Comparison of ENCODE assay signal across 17 cellular contexts in the genomic region with DNA sequence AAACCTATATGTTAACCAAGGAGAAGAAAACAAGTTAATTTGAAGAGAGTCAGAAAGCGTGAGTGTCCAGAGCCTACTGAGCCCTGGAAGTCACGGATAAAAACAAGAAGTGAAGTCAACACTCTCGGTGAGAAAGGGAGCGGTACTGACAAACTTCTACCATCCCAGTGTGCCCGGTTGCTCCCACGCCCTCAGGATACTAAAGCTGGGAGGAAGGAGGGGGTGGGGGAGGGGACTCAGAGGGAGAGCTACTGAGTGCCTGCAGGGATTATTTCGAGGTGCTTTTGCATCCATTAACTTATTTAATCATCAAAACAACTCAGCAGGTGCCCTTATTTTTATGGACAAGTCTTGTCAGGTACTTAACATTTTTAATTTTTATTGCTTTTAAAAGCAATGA.
DNase-seq lines count a peak whose midpoint lies in the region; ATAC-seq and TF ChIP-seq lines count a peak whose summit lies in the region.
"Had no signal": no experiment of that assay in that cellular context is flagged by ENCODE, and none has a peak within 500 bp of the region (broad histone marks: within the 10 kb centered on the region; RNA-seq: fewer than 3 reads in every experiment).

No MANE protein-coding gene starts in this region.

- no peak overlapping the region for H2AK5ac ChIP-seq in mesendoderm (ENCODE audit: low read length)

- H4K5ac ChIP-seq in mesendoderm (ENCODE audit: low read length), result no peak overlapping the region

- H3K18ac ChIP-seq in mesendoderm (ENCODE audit: low read length), result no peak overlapping the region

- 0 out of 2 replicates have a peak, but pooled peaks cover 3% of the 10 kb centered on the region for H3K9me2 ChIP-seq in PC-9 (ENCODE audit: insufficient read depth)

- POLR2A ChIA-PET in HEK293 (lab: Yijun Ruan, JAX), result no interaction called here
- POLR2A ChIA-PET in PC-9 (lab: Charles Lee; ENCODE audit: unreplicated experiment), result no interaction called here

- H3K9me3 ChIP-seq in HEK293 (ENCODE audit: control insufficient read depth, insufficient read depth, low read depth, low read length) (no peaks in the 10 kb centered on the region), endodermal cell (ENCODE audit: control insufficient read depth, low read length) (no peaks in the 10 kb centered on the region), PC-9 (ENCODE audit: insufficient read depth, low read depth) (no peaks in the 10 kb centered on the region)
- H3K9me3 ChIP-seq: SJCRH30 had no signal

- H3K23ac ChIP-seq in mesendoderm (ENCODE audit: low read length), result no peak overlapping the region

- H3K4me3 ChIP-seq in HEK293 (ENCODE audit: low read depth, low read length), result no peak overlapping the region
- no peak overlapping the region for H3K4me3 ChIP-seq in endodermal cell (ENCODE audit: low read length)
- no peak overlapping the region for H3K4me3 ChIP-seq in mesendoderm (ENCODE audit: low read length)
- H3K4me3 ChIP-seq in PC-9, result no peak overlapping the region
- H3K4me3 ChIP-seq: SJCRH30 had no signal

- no peaks in the 10 kb centered on the region for H3K9me3 Mint-ChIP-seq in endodermal cell
- no peaks in the 10 kb centered on the region for H3K9me3 Mint-ChIP-seq in activated T-cell treated with anti-CD3 and anti-CD28 coated beads, Interleukin-2, amount 50 U/mL, for 4 hours

- no peaks in the 10 kb centered on the region for H3K79me1 ChIP-seq in mesendoderm (ENCODE audit: low read length)

- peaks cover 8% of the 10 kb centered on the region for H3K27me3 Mint-ChIP-seq in endodermal cell (ENCODE audit: insufficient read depth)
- H3K27me3 Mint-ChIP-seq in activated T-cell treated with anti-CD3 and anti-CD28 coated beads, Interleukin-2, amount 50 U/mL, for 4 hours (ENCODE audit: low read depth), result no peaks in the 10 kb centered on the region

- no peak overlapping the region for H2AFZ ChIP-seq in PC-9

- H3K4me2 ChIP-seq in mesendoderm (ENCODE audit: low read length) (no peak overlapping the region), PC-9 (no peak overlapping the region)
- H3K4me2 ChIP-seq: KMS-11 had no signal

- H4K8ac ChIP-seq in mesendoderm (ENCODE audit: low read depth, low read length), result no peak overlapping the region

- no peak overlapping the region for H2BK15ac ChIP-seq in mesendoderm (replicated peaks; ENCODE audit: low read depth)

- no TSS peak for BruUV-seq in PC-9 (replicated peaks; lab: Mats Ljungman, UMichigan)

- H3K27ac ChIP-seq in HEK293 (ENCODE audit: extremely low read depth, low read depth, low read length), result no peak overlapping the region
- no peak overlapping the region for H3K27ac ChIP-seq in endodermal cell (ENCODE audit: low read depth, low read length)
- no peak overlapping the region for H3K27ac ChIP-seq in mesendoderm (ENCODE audit: low read depth, low read length)
- H3K27ac ChIP-seq in PC-9, result no peak overlapping the region
- H3K27ac ChIP-seq: C4-2B, KMS-11, RWPE1, SJCRH30 had no signal

- 0 out of 2 replicates have a peak, but pooled peaks cover 4% of the 10 kb centered on the region for H4K20me1 ChIP-seq in PC-9 (ENCODE audit: insufficient read depth)

- CTCF ChIA-PET in HEK293 (lab: Yijun Ruan, JAX), result no interaction called here
- CTCF ChIA-PET in PC-9 (lab: Charles Lee), result no interaction called here

- H3K9ac ChIP-seq in endodermal cell (ENCODE audit: extremely low read depth, low read length, poor library complexity, severe bottlenecking), result no peak overlapping the region
- H3K9ac ChIP-seq in mesendoderm (ENCODE audit: low read length), result no peak overlapping the region
- H3K9ac ChIP-seq: KMS-11 had no signal

- no peaks in the 10 kb centered on the region for H3K4me1 ChIP-seq in HEK293 (ENCODE audit: control insufficient read depth, insufficient read depth, low read length)
- H3K4me1 ChIP-seq in endodermal cell (ENCODE audit: control insufficient read depth, insufficient read depth, low read length), result no peaks in the 10 kb centered on the region
- H3K4me1 ChIP-seq in mesendoderm (ENCODE audit: control insufficient read depth, low read depth, low read length), result peaks cover 8% of the 10 kb centered on the region
- no peaks in the 10 kb centered on the region for H3K4me1 ChIP-seq in PC-9 (replicated peaks; ENCODE audit: insufficient read depth)
- H3K4me1 ChIP-seq: SJCRH30 had no signal

- DNase-seq in NCI-H69 (lab: John Stamatoyannopoulos, UW), result peak; percentile 89
- peak; percentile 86 for DNase-seq in endodermal cell
- peak; percentile 48 for DNase-seq in mesendoderm
- no peak for DNase-seq in PC-9
- DNase-seq in DMS79 (lab: John Stamatoyannopoulos, UW), result no peak
- DNase-seq in activated T-cell treated with anti-CD3 and anti-CD28 coated beads, Interleukin-2, amount 50 U/mL, for 4 hours, result no peak
- no peak for DNase-seq in SKM-1 treated with dmso at 0.1 percent for 144 hours (lab: John Stamatoyannopoulos, UW; ENCODE audit: unreplicated experiment)
- DNase-seq: DMS 273 treated with DMSO at 0.1 percent for 48 hours, HCEC 1CT, NCI-H1048, NCI-H2081 treated with DMSO at 0.1 percent for 48 hours, NCI-H2227 treated with DMSO at 0.1 percent for 48 hours, SJCRH30 had no signal

- H3K56ac ChIP-seq in mesendoderm (ENCODE audit: low read length), result peak overlapping the region; percentile 9

- TF ChIP-seq CTCF in HEK293 (tag by site-specific recombination; IDR thresholded peaks at IDR 0.05) (no peak), endodermal cell (conservative IDR thresholded peaks at IDR 0.05) (no peak), PC-9 (conservative IDR thresholded peaks at IDR 0.05) (no peak)

- H2BK120ac ChIP-seq in mesendoderm (ENCODE audit: low read depth, low read length), result no peak overlapping the region

- no peaks in the 10 kb centered on the region for H3K36me3 Mint-ChIP-seq in endodermal cell (ENCODE audit: low read depth)
- H3K36me3 Mint-ChIP-seq in activated T-cell treated with anti-CD3 and anti-CD28 coated beads, Interleukin-2, amount 50 U/mL, for 4 hours (ENCODE audit: insufficient read depth), result peaks cover 20% of the 10 kb centered on the region

- no peaks in the 10 kb centered on the region for H3F3A ChIP-seq in PC-9 (ENCODE audit: insufficient read depth, low read depth)

- H3K36me3 ChIP-seq in HEK293 (ENCODE audit: control insufficient read depth in 2 of 2, insufficient read depth in 1 of 2, low read length in 2 of 2) (no peaks in the 10 kb centered on the region), endodermal cell (ENCODE audit: control insufficient read depth, insufficient read depth, low read length) (no peaks in the 10 kb centered on the region), mesendoderm (ENCODE audit: control insufficient read depth, insufficient read depth, low read length) (no peaks in the 10 kb centered on the region), PC-9 (ENCODE audit: low read depth) (no peaks in the 10 kb centered on the region)
- H3K36me3 ChIP-seq: SJCRH30 had no signal

- intact Hi-C loops in PC-9 (cut with micrococcal nuclease; ENCODE audit: unreplicated experiment), result no loop called here

- H3K27me3 ChIP-seq in endodermal cell (ENCODE audit: control insufficient read depth, insufficient read depth, low read length, poor library complexity, severe bottlenecking) (no peaks in the 10 kb centered on the region), mesendoderm (ENCODE audit: insufficient read depth, low read length, poor library complexity) (no peaks in the 10 kb centered on the region), PC-9 (ENCODE audit: insufficient read depth, low read depth) (0 out of 2 replicates have a peak, but pooled peaks cover 4% of the 10 kb centered on the region)
- H3K27me3 ChIP-seq: SJCRH30 had no signal

- no peak overlapping the region for H2BK5ac ChIP-seq in mesendoderm (ENCODE audit: low read length)

- no peak overlapping the region for H3K4me3 Mint-ChIP-seq in endodermal cell
- no peak overlapping the region for H3K4me3 Mint-ChIP-seq in activated T-cell treated with anti-CD3 and anti-CD28 coated beads, Interleukin-2, amount 50 U/mL, for 4 hours

- 19 to 50% methylated on average over 2 to 7 of the region's 7 CpGs for WGBS in endodermal cell (ENCODE audit: insufficient coverage in 1 of 2, insufficient read length in 1 of 2), 2 experiments
- WGBS in mesendoderm (ENCODE audit: extremely low coverage, insufficient coverage, low lambda C conversion rate), result no CpG with 5 or more reads among the region's 7 CpGs

- no peaks in the 10 kb centered on the region for H3K79me2 ChIP-seq in mesendoderm (ENCODE audit: control insufficient read depth, insufficient read depth, low read length)
- no peaks in the 10 kb centered on the region for H3K79me2 ChIP-seq in PC-9 (ENCODE audit: low read depth)

- H3K4ac ChIP-seq in mesendoderm (ENCODE audit: low read depth, low read length), result no peak overlapping the region

- H3K27ac Mint-ChIP-seq in endodermal cell, result no peak overlapping the region

- no peak for ATAC-seq in activated T-cell treated with anti-CD3 and anti-CD28 coated beads, Interleukin-2, amount 50 U/mL, for 4 hours

- H3K4me1 Mint-ChIP-seq in endodermal cell, result peaks cover 38% of the 10 kb centered on the region
- no peaks in the 10 kb centered on the region for H3K4me1 Mint-ChIP-seq in activated T-cell treated with anti-CD3 and anti-CD28 coated beads, Interleukin-2, amount 50 U/mL, for 4 hours (ENCODE audit: low read depth)

TF ChIP-seq in HEK293, 187 proteins besides CTCF, POLR2A, EP300 and RAD21 (continues in another document):
- TF ChIP-seq, protein P1, sequence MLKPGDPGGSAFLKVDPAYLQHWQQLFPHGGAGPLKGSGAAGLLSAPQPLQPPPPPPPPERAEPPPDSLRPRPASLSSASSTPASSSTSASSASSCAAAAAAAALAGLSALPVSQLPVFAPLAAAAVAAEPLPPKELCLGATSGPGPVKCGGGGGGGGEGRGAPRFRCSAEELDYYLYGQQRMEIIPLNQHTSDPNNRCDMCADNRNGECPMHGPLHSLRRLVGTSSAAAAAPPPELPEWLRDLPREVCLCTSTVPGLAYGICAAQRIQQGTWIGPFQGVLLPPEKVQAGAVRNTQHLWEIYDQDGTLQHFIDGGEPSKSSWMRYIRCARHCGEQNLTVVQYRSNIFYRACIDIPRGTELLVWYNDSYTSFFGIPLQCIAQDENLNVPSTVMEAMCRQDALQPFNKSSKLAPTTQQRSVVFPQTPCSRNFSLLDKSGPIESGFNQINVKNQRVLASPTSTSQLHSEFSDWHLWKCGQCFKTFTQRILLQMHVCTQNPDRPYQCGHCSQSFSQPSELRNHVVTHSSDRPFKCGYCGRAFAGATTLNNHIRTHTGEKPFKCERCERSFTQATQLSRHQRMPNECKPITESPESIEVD (tag by site-specific recombination; IDR thresholded peaks at IDR 0.05), result peak; percentile 40
- TF ChIP-seq, protein P2, sequence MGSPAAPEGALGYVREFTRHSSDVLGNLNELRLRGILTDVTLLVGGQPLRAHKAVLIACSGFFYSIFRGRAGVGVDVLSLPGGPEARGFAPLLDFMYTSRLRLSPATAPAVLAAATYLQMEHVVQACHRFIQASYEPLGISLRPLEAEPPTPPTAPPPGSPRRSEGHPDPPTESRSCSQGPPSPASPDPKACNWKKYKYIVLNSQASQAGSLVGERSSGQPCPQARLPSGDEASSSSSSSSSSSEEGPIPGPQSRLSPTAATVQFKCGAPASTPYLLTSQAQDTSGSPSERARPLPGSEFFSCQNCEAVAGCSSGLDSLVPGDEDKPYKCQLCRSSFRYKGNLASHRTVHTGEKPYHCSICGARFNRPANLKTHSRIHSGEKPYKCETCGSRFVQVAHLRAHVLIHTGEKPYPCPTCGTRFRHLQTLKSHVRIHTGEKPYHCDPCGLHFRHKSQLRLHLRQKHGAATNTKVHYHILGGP (tag by site-specific recombination; IDR thresholded peaks at IDR 0.05), result 0 out of 2 replicates have a peak, but pooled peaks have one; percentile 16

Comparison
In these comparisons a context has a peak if more than half of its experiments do, and no peak if none do; other contexts are left out.
1. DNase-seq: peak in NCI-H69 (single experiment), endodermal cell (single experiment) and mesendoderm (single experiment); none in PC-9 (0 of 2), DMS79 (single experiment), activated T-cell treated with anti-CD3 and anti-CD28 coated beads, Interleukin-2, amount 50 U/mL, for 4 hours (single experiment) and SKM-1 treated with dmso at 0.1 percent for 144 hours (single experiment).